Comparison of ENCODE assay signal across 21 cellular contexts in genomic region chr21:41638201-41638790, GRCh38.
"Had no signal": no experiment of that assay in that cellular context is flagged by ENCODE, and none has a peak within 500 bp of the region (broad histone marks: within the 10 kb centered on the region; RNA-seq: fewer than 3 reads in every experiment).

No MANE protein-coding gene starts in this region.

- H3K27ac ChIP-seq: gastrocnemius medialis, tibial artery, VCaP had no signal

- H3K9me3 ChIP-seq: gastrocnemius medialis, tibial artery had no signal

- DNase-seq: activated CD4-positive, alpha-beta T cell treated with anti-CD3 and anti-CD28 coated beads for 1 hour; activated CD4-positive, alpha-beta T cell treated with anti-CD3 and anti-CD28 coated beads, Interleukin-2, amount 50 U/mL, for 1 hour; activated CD8-positive, alpha-beta T cell treated with anti-CD3 and anti-CD28 coated beads, Interleukin-2, amount 10 ng/mL, durations not matched to agents 7 days and 5 days; activated gamma-delta T cell treated with Interleukin-2 at 50 U/mL for 16 hours; activated T-cell treated with anti-CD3 and anti-CD28 coated beads, Interleukin-2, amount 50 U/mL, for 1 hour; anterior cingulate cortex; central memory CD4-positive, alpha-beta T cell; dermis blood vessel endothelial cell; effector CD8-positive, alpha-beta T cell; gastrocnemius medialis; hippocampal formation; left cardiac atrium; occipital lobe; posterior cingulate gyrus; retina; stimulated activated CD4-positive, alpha-beta T cell treated with anti-CD3 and anti-CD28 coated beads, Interleukin-12 subunit alpha, Interleukin-12 subunit beta, amount 100 ng/mL, for 4 hours; stimulated activated CD4-positive, alpha-beta T cell treated with anti-CD3 and anti-CD28 coated beads, Interleukin-4, amount 100 ng/mL, for 4 hours; stimulated activated naive CD8-positive, alpha-beta T cell treated with anti-CD3 and anti-CD28 coated beads, Interleukin-15, Interleukin-2, amounts not matched to agents 100 U/mL and 50 U/mL, for 24 hours; substantia nigra; tibial artery had no signal

- H3K4me3 ChIP-seq: gastrocnemius medialis, tibial artery had no signal

- H3K36me3 ChIP-seq: gastrocnemius medialis, tibial artery had no signal

- H3K27me3 ChIP-seq: tibial artery had no signal

- ATAC-seq: activated CD8-positive, alpha-beta T cell treated with anti-CD3 and anti-CD28 coated beads, Interleukin-2, amount 10 ng/mL, durations not matched to agents 7 days and 5 days; gastrocnemius medialis; left cardiac atrium; stimulated activated naive CD8-positive, alpha-beta T cell treated with anti-CD3 and anti-CD28 coated beads, Interleukin-15, Interleukin-2, amounts not matched to agents 100 U/mL and 50 U/mL, for 24 hours had no signal
